ENCODE assay signal across 8 cellular contexts in genomic region chr3:187013080-187013838, GRCh38.
DNase-seq lines count a peak whose midpoint lies in the region; ATAC-seq and TF ChIP-seq lines count a peak whose summit lies in the region.

No MANE protein-coding gene starts in this region.

- no peaks in the 10 kb centered on the region for H3K27me3 ChIP-seq in effector memory CD4-positive, alpha-beta T cell (replicated peaks; ENCODE audit: control insufficient read depth, insufficient read depth, low read length, poor library complexity, severe bottlenecking)
- H3K27me3 ChIP-seq in prostate gland (replicated peaks; ENCODE audit: insufficient read depth) (no peaks in the 10 kb centered on the region), MG63 (no peaks in the 10 kb centered on the region)

- BruUV-seq in OCI-LY7 (replicated peaks; lab: Mats Ljungman, UMichigan) = no TSS peak

- POLR2A ChIA-PET in OCI-LY7 (lab: Charles Lee) = interaction anchor here (0.7 to 3.5 kb wide), 14 partner anchors 8 to 955 kb away, joined by 3 to 23 read pairs (median 12); partner anchors contain the start of gene RPL39L

- H2AFZ ChIP-seq in OCI-LY7 (ENCODE audit: low read length) = no peak overlapping the region

- peaks cover 99% of the 10 kb centered on the region for H3K79me2 ChIP-seq in OCI-LY7 (ENCODE audit: insufficient read depth, low read depth, low read length)

- H3K9me2 ChIP-seq in OCI-LY7 (ENCODE audit: insufficient read depth, low read length) = no peaks in the 10 kb centered on the region

- H3K4me3 ChIP-seq in OCI-LY7 (ENCODE audit: low read depth, low read length, poor library complexity, severe bottlenecking) = peak overlapping the region; percentile 30
- H3K4me3 ChIP-seq in effector memory CD4-positive, alpha-beta T cell (ENCODE audit: insufficient read depth, low read depth, low read length, poor library complexity, severe bottlenecking) = no peak overlapping the region
- H3K4me3 ChIP-seq in prostate gland = no peak overlapping the region
- no peak overlapping the region for H3K4me3 ChIP-seq in MG63

- 86% methylated on average over 10 of the region's 10 CpGs for WGBS in prostate gland

- no peaks in the 10 kb centered on the region for H3K9me3 ChIP-seq in OCI-LY7 (ENCODE audit: low read length)
- H3K9me3 ChIP-seq in effector memory CD4-positive, alpha-beta T cell (ENCODE audit: control insufficient read depth, low read length) = no peaks in the 10 kb centered on the region
- no peaks in the 10 kb centered on the region for H3K9me3 ChIP-seq in prostate gland
- no peaks in the 10 kb centered on the region for H3K9me3 ChIP-seq in MG63

- no peak for ATAC-seq in HG03520 (IDR thresholded peaks at IDR 0.05; ENCODE audit: unreplicated experiment)

- intact Hi-C loops in OCI-LY7 (cut with micrococcal nuclease; ENCODE audit: unreplicated experiment) = loop anchor here (2.0 to 5.0 kb wide), 2 partner anchors 66 to 124 kb away; partner anchors contain the start of gene RPL39L
- intact Hi-C loops in prostate gland (cut with DNase I) = no loop called here

- H3K36me3 ChIP-seq in OCI-LY7 (ENCODE audit: insufficient read depth, low read length) (peaks cover 73% of the 10 kb centered on the region), prostate gland (no peaks in the 10 kb centered on the region), MG63 (no peaks in the 10 kb centered on the region)
- peaks cover 11% of the 10 kb centered on the region for H3K36me3 ChIP-seq in effector memory CD4-positive, alpha-beta T cell (ENCODE audit: control insufficient read depth, insufficient read depth, low read length)

- H4K20me1 ChIP-seq in OCI-LY7 (ENCODE audit: insufficient read depth, low read length) = no peaks in the 10 kb centered on the region

- no peak for TF ChIP-seq CTCF in OCI-LY7 (conservative IDR thresholded peaks at IDR 0.05; ENCODE audit: low read length)
- TF ChIP-seq CTCF in prostate gland (IDR thresholded peaks at IDR 0.05) = no peak
- no peak for TF ChIP-seq CTCF in GM20000 (IDR thresholded peaks at IDR 0.05; ENCODE audit: extremely low read depth, missing control alignments)

- TF ChIP-seq POLR2A in prostate gland (IDR thresholded peaks at IDR 0.05) = no peak

- H3K27ac ChIP-seq in OCI-LY7 (ENCODE audit: low read depth, low read length, poor library complexity, severe bottlenecking) (peak overlapping the region; percentile 98), prostate gland (peak overlapping the region; percentile 63 to 72)
- H3K27ac ChIP-seq in effector memory CD4-positive, alpha-beta T cell (ENCODE audit: insufficient read depth, low read length, poor library complexity, severe bottlenecking) = peak overlapping the region; percentile 44

- DNase-seq in EH (ENCODE audit: low read depth) = peak; percentile 59
- no peak for DNase-seq in OCI-LY7 (ENCODE audit: low spot score)
- DNase-seq in effector memory CD4-positive, alpha-beta T cell = no peak
- DNase-seq in prostate gland (ENCODE audit: low spot score) = no peak
- no peak for DNase-seq in MG63
- no peak for DNase-seq in GM20000 (ENCODE audit: low spot score)
- DNase-seq in NCI-H1436 (lab: John Stamatoyannopoulos, UW) = no peak

- H3K4me1 ChIP-seq in OCI-LY7 (ENCODE audit: insufficient read depth, low read length, poor library complexity, severe bottlenecking) (peaks cover 96% of the 10 kb centered on the region), prostate gland (replicated peaks) (peaks cover 4% of the 10 kb centered on the region)
- H3K4me1 ChIP-seq in effector memory CD4-positive, alpha-beta T cell (ENCODE audit: control insufficient read depth, insufficient read depth, low read length, poor library complexity, severe bottlenecking) = peaks cover 3% of the 10 kb centered on the region

- H3K4me2 ChIP-seq in OCI-LY7 (ENCODE audit: low read length) = peak overlapping the region; percentile 87

- CTCF ChIA-PET in OCI-LY7 (lab: Charles Lee; ENCODE audit: unreplicated experiment) = interaction anchor here (0.6 to 1.4 kb wide), 4 partner anchors 11 to 82 kb away, joined by 3 to 5 read pairs (median 4); no protein-coding TSS in a partner anchor

Comparison
In these comparisons a context has a peak if more than half of its experiments do, and no peak if none do; other contexts are left out.
1. H3K27ac ChIP-seq: peak in every context shown above with its lines; median percentile 98 in OCI-LY7; 68 in prostate gland; 44 in effector memory CD4-positive, alpha-beta T cell.